8 cellular contexts compared by ENCODE assay signal in the genomic region with DNA sequence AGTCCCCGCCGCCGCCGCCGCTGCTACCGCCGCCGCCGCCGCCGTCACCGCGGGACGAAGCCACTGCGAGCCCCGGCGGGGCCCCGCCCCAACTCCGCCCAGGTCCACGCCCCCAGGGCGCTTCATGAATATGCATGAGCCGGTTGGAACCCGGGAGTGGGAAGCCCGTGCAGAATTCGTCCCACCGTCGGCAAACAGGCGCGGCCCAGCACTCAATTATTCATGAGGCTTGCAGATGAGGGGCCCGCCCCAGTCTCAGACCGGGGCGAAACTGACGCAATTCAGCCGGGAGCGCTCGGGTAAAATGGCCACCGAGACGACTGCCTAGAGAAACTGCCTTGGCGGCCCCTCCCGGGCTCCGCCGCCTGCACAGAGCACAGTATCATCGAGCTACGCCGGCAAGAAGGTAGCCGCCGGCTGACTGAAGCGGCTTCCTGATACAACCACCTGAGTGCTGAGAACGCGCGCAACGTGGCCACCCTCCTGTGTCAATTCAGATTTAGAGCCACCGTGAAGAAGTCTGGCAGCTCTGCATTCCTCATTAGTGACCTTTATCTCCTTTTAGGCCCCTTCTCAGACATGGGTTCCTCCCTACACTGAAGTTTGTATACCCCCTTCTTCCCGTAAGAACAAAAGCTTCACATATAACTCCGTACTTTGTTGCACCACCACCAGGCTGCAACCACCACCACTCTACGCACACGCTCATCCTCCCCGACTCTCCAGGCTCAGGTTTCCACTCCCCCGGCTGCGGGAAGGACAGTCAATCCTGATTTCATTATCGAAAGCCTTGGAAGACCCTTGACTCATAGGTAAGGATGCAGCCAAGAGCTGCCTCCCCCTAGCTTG. TPM values are rescaled to one million over a fixed set of nuclear protein-coding genes. Genes with fewer than 3 reads are reported as not detected.
DNase-seq lines count a peak whose midpoint lies in the region; ATAC-seq and TF ChIP-seq lines count a peak whose summit lies in the region.

A gene with protein sequence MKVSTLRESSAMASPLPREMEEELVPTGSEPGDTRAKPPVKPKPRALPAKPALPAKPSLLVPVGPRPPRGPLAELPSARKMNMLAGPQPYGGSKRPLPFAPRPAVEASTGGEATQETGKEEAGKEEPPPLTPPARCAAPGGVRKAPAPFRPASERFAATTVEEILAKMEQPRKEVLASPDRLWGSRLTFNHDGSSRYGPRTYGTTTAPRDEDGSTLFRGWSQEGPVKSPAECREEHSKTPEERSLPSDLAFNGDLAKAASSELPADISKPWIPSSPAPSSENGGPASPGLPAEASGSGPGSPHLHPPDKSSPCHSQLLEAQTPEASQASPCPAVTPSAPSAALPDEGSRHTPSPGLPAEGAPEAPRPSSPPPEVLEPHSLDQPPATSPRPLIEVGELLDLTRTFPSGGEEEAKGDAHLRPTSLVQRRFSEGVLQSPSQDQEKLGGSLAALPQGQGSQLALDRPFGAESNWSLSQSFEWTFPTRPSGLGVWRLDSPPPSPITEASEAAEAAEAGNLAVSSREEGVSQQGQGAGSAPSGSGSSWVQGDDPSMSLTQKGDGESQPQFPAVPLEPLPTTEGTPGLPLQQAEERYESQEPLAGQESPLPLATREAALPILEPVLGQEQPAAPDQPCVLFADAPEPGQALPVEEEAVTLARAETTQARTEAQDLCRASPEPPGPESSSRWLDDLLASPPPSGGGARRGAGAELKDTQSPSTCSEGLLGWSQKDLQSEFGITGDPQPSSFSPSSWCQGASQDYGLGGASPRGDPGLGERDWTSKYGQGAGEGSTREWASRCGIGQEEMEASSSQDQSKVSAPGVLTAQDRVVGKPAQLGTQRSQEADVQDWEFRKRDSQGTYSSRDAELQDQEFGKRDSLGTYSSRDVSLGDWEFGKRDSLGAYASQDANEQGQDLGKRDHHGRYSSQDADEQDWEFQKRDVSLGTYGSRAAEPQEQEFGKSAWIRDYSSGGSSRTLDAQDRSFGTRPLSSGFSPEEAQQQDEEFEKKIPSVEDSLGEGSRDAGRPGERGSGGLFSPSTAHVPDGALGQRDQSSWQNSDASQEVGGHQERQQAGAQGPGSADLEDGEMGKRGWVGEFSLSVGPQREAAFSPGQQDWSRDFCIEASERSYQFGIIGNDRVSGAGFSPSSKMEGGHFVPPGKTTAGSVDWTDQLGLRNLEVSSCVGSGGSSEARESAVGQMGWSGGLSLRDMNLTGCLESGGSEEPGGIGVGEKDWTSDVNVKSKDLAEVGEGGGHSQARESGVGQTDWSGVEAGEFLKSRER (N-terminal part only) (minus strand): TSS at position 67 of the 849 bp plus-strand sequence. CDS start 3,067 bp downstream, outside the sequence.

- H3K4me3 ChIP-seq in HFF-Myc (replicated peaks; ENCODE audit: low read depth, low read length) (peak within 1 kb of the TSS; percentile 80), SK-N-SH (ENCODE audit: low read depth in 2 of 2, low read length in 1 of 2) (peak within 1 kb of the TSS; percentile 84 to 86), gastroesophageal sphincter (peak within 1 kb of the TSS; percentile 85 to 96), neutrophil (ENCODE audit: low read depth in 1 of 2, low read length in 1 of 2) (peak within 1 kb of the TSS; percentile 67 to 86)

- peak within 1 kb of the TSS; percentile 34 for H2AFZ ChIP-seq in SK-N-SH (ENCODE audit: low read depth)

- WGBS in SK-N-SH (ENCODE audit: low lambda C conversion rate), result under 1% methylated on average over 28 of the region's 61 CpGs
- WGBS in gastroesophageal sphincter (ENCODE audit: low coverage in 1 of 2), 2 donors, result 0% methylated on average over 1 of the region's 61 CpGs; no CpG with 5 or more reads in 1 of the 2 donors

- CTCF ChIA-PET in SK-N-SH (lab: Yijun Ruan, JAX), result interaction anchor here (0.6 to 1.5 kb wide), 3 partner anchors 10 to 243 kb away, joined by 3 to 5 read pairs (median 4); a partner anchor contains a TSS

- H3K27ac ChIP-seq in SK-N-SH (ENCODE audit: low read depth in 2 of 2, low read length in 1 of 2) (peak within 1 kb of the TSS; percentile 89 to 90), gastroesophageal sphincter (peak within 1 kb of the TSS; percentile 92 to 98 (median 97)), neutrophil (peak within 1 kb of the TSS; percentile 71)

- peaks cover 39 to 44% of the 10 kb centered on the region in 2 experiments for H3K36me3 ChIP-seq in SK-N-SH (replicated peaks in 1 of 2; ENCODE audit: control insufficient read depth in 1 of 2, insufficient read depth in 2 of 2, low read length in 1 of 2)
- peaks cover 0 to 50% of the 10 kb centered on the region in 2 donors for H3K36me3 ChIP-seq in gastroesophageal sphincter
- peaks cover 11% of the 10 kb centered on the region for H3K36me3 ChIP-seq in neutrophil

- no peaks in the 10 kb centered on the region for H3K9me2 ChIP-seq in SK-N-SH

- H3K9ac ChIP-seq in SK-N-SH, result peak within 1 kb of the TSS; percentile 87

- peaks cover 32% of the 10 kb centered on the region for H3F3A ChIP-seq in SK-N-SH (replicated peaks; ENCODE audit: insufficient read depth)

- no peak for TF ChIP-seq RAD21 in SK-N-SH (IDR thresholded peaks at IDR 0.05; ENCODE audit: low read length)

- peak; percentile 69 to 79 for TF ChIP-seq POLR2A in gastroesophageal sphincter (IDR thresholded peaks at IDR 0.05)

- no peaks in the 10 kb centered on the region for H4K20me1 ChIP-seq in SK-N-SH (ENCODE audit: insufficient read depth)

- no peak for TF ChIP-seq EP300 in SK-N-SH (IDR thresholded peaks at IDR 0.05; ENCODE audit: borderline replicate concordance in 1 of 2, low read depth in 1 of 2, low read length in 1 of 2)
- TF ChIP-seq EP300 in gastroesophageal sphincter (IDR thresholded peaks at IDR 0.05), result no peak

- H3K79me2 ChIP-seq in SK-N-SH (ENCODE audit: insufficient read depth), result peaks cover 37% of the 10 kb centered on the region

- peak within 1 kb of the TSS; percentile 91 for H3K4me2 ChIP-seq in SK-N-SH

- TF ChIP-seq CTCF in HFF-Myc (IDR thresholded peaks at IDR 0.05; ENCODE audit: low read depth, low read length, missing control alignments) (no peak), SK-N-SH (IDR thresholded peaks at IDR 0.05) (peak; percentile 19; the same call in 1 of the 2 replicates), gastroesophageal sphincter (IDR thresholded peaks at IDR 0.05) (peak in 1 of 4 experiments; percentile 33), neutrophil (IDR thresholded peaks at IDR 0.05) (peak; percentile 8), subcutaneous adipose tissue (IDR thresholded peaks at IDR 0.05; ENCODE audit: low read depth) (no peak)

- DNase-seq in GM04504 (ENCODE audit: low read depth), result peak; percentile 95
- peak; percentile 73 for DNase-seq in HFF-Myc (ENCODE audit: extremely low read depth, low read depth)
- peak; percentile 97 for DNase-seq in NAMALWA (ENCODE audit: low spot score)
- DNase-seq in SK-N-SH, result peak; percentile 94
- DNase-seq in activated naive CD4-positive, alpha-beta T cell treated with anti-CD3 and anti-CD28 coated beads, Interleukin-2, amount 50 U/mL, for 16 hours, result peak; percentile 92

- no peaks in the 10 kb centered on the region for H3K27me3 ChIP-seq in SK-N-SH (ENCODE audit: insufficient read depth)
- H3K27me3 ChIP-seq in gastroesophageal sphincter, result no peaks in the 10 kb centered on the region
- peaks cover 20% of the 10 kb centered on the region for H3K27me3 ChIP-seq in neutrophil

- peaks cover 40 to 42% of the 10 kb centered on the region in 2 experiments for H3K4me1 ChIP-seq in SK-N-SH (ENCODE audit: control insufficient read depth in 1 of 2, insufficient read depth in 2 of 2, low read depth in 1 of 2, low read length in 1 of 2)
- H3K4me1 ChIP-seq in gastroesophageal sphincter, result peaks cover 7 to 59% (median 33%) of the 10 kb centered on the region in 3 donors
- peaks cover 12 to 17% of the 10 kb centered on the region in 2 experiments for H3K4me1 ChIP-seq in neutrophil (ENCODE audit: control insufficient read depth in 1 of 2, insufficient read depth in 1 of 2, low read depth in 1 of 2, low read length in 1 of 2)

- POLR2A ChIA-PET in SK-N-SH (lab: Yijun Ruan, JAX), result interaction anchor here (0.6 to 3.7 kb wide), 4 partner anchors 9 to 387 kb away, joined by 3 to 29 read pairs (median 3); a partner anchor contains a TSS

- H3K9me3 ChIP-seq in SK-N-SH (no peaks in the 10 kb centered on the region), gastroesophageal sphincter (no peaks in the 10 kb centered on the region), neutrophil (no peaks in the 10 kb centered on the region)

- ATAC-seq in gastroesophageal sphincter, result peak; percentile 88

TF ChIP-seq in SK-N-SH, 30 proteins besides CTCF, POLR2A, EP300 and RAD21 (continues in another document):
- TF ChIP-seq CHD2 (IDR thresholded peaks at IDR 0.05; ENCODE audit: low read length, partially characterized antibody), result no peak
- TF ChIP-seq, protein P1, sequence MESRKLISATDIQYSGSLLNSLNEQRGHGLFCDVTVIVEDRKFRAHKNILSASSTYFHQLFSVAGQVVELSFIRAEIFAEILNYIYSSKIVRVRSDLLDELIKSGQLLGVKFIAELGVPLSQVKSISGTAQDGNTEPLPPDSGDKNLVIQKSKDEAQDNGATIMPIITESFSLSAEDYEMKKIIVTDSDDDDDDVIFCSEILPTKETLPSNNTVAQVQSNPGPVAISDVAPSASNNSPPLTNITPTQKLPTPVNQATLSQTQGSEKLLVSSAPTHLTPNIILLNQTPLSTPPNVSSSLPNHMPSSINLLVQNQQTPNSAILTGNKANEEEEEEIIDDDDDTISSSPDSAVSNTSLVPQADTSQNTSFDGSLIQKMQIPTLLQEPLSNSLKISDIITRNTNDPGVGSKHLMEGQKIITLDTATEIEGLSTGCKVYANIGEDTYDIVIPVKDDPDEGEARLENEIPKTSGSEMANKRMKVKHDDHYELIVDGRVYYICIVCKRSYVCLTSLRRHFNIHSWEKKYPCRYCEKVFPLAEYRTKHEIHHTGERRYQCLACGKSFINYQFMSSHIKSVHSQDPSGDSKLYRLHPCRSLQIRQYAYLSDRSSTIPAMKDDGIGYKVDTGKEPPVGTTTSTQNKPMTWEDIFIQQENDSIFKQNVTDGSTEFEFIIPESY (IDR thresholded peaks at IDR 0.05; ENCODE audit: borderline replicate concordance, low read depth), result 0 out of 2 replicates have a peak, but pooled peaks have one; percentile 6

RNA-seq across cellular contexts. Expression of the gene that starts here (rescaled TPM):
- polyA plus RNA-seq in SK-N-SH (2012; rRNA removed), result 29.6 and 43.3 TPM in 2 replicates
- polyA plus RNA-seq in SK-N-SH (2012; cell fraction: cytosol; rRNA removed), result 18.0 and 25.0 TPM in 2 replicates
- 108 and 113 TPM in 2 replicates for polyA plus RNA-seq in SK-N-SH (2012; cell fraction: nucleus; rRNA removed)
- total RNA-seq in gastroesophageal sphincter, result 100 to 1,000 TPM in 2 of 4 donors, 10 to 100 TPM in 2; 95.6 to 130 (median 108) TPM
- 100 to 1,000 TPM in 1 of 4 donors, 10 to 100 TPM in 3; 62.0 to 193 (median 85.7) TPM for total RNA-seq in subcutaneous adipose tissue

Comparison
In these comparisons a context has a peak if more than half of its experiments do, and no peak if none do; other contexts are left out.
1. Peak in every context shown above with its lines: DNase-seq, ATAC-seq, H3K4me3 ChIP-seq and H3K27ac ChIP-seq.
2. CTCF ChIP-seq: peak in SK-N-SH (single experiment) and neutrophil (single experiment); none in HFF-Myc (single experiment) and subcutaneous adipose tissue (single experiment).